Comparison of ENCODE assay signal across 16 cellular contexts in the genomic region with DNA sequence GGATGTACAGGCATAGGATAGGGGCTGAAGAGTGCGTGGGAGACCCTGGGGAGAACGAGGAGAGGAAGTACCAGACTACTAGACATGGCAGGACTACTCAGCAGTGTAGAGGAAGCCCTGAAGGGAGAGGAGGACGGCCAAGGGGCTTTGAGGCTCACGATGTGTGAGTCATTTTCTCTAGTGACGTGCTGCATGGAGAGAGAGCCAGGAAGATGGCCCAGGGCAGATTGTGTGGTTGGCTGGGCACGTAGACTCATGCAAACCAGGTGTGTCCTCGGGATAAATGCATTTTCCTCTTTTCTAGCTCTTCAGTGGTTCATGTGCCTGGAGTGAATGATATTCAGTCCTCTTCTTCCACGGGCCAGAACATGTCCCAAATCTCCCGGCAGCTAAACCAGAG.
A peak's percentile ranks its signal among the peaks of the same experiment; 100 is the strongest.
DNase-seq lines count a peak whose midpoint lies in the region; ATAC-seq, FAIRE-seq and TF ChIP-seq lines count a peak whose summit lies in the region.
"Had no signal": no experiment of that assay in that cellular context is flagged by ENCODE, and none has a peak within 500 bp of the region (broad histone marks: within the 10 kb centered on the region; RNA-seq: fewer than 3 reads in every experiment).

No MANE protein-coding gene starts in this region.

- H4K20me1 ChIP-seq in keratinocyte (ENCODE audit: control insufficient read depth, extremely low read depth, insufficient read depth, low read length), result no peaks in the 10 kb centered on the region

- no peak overlapping the region for H3K4me3 Mint-ChIP-seq in brain
- H3K4me3 Mint-ChIP-seq: activated T-cell treated with anti-CD3 and anti-CD28 coated beads, Interleukin-2, amount 50 U/mL, for 72 hours; dendritic cell treated with granulocyte-macrophage colony-stimulating factor and Interleukin-4, amounts not matched to agents 40 ng/mL and 50 ng/mL, for 4 days; immature natural killer cell had no signal

- intact Hi-C loops in left lung (cut with DNase I), result no loop called here

- no peaks in the 10 kb centered on the region for H3K27me3 ChIP-seq in keratinocyte (ENCODE audit: control insufficient read depth, extremely low read depth, insufficient read depth, low read length)
- H3K27me3 ChIP-seq in left lung, result no peaks in the 10 kb centered on the region
- H3K27me3 ChIP-seq: pancreas had no signal

- H3K27me3 Mint-ChIP-seq in brain, result no peaks in the 10 kb centered on the region

- TF ChIP-seq CTCF in brain (conservative IDR thresholded peaks at IDR 0.05) (no peak), keratinocyte (optimal IDR thresholded peaks at IDR 0.05 in 1 of 3, IDR thresholded peaks at IDR 0.05 in 1 of 3, conservative IDR thresholded peaks at IDR 0.05 in 1 of 3; ENCODE audit: extremely low read depth in 1 of 3, insufficient read depth in 2 of 3, low read length in 3 of 3) (no peak), left lung (IDR thresholded peaks at IDR 0.05) (no peak)

- H3K36me3 Mint-ChIP-seq in brain, result peaks cover 50% of the 10 kb centered on the region
- H3K36me3 Mint-ChIP-seq: immature natural killer cell had no signal

- DNase-seq in AG20443 (ENCODE audit: low spot score) (peak; percentile 69), KBM-7 (peak; percentile 63), keratinocyte (ENCODE audit: low read depth, low spot score) (peak; percentile 99), left lung (no peak)
- DNase-seq: activated T-cell treated with anti-CD3 and anti-CD28 coated beads, Interleukin-2, amount 50 U/mL, for 72 hours; COR-L47; GOT3; immature natural killer cell; NCI-H1417; pancreas had no signal

- H3K4me3 ChIP-seq in keratinocyte (ENCODE audit: control insufficient read depth in 2 of 3, extremely low read depth in 1 of 3, insufficient read depth in 2 of 3, low read depth in 1 of 3, low read length in 3 of 3) (peak overlapping the region in 1 of 3 experiments; percentile 16), left lung (no peak overlapping the region)
- H3K4me3 ChIP-seq: pancreas had no signal

- FAIRE-seq in keratinocyte (lab: Jason Lieb, UNC), result peak; percentile 100
- FAIRE-seq: pancreas had no signal

- peak overlapping the region; percentile 50 for H2AFZ ChIP-seq in keratinocyte (ENCODE audit: control insufficient read depth, low read length)

- dilution Hi-C loops in keratinocyte (cut with MboI; ENCODE audit: extremely low pct_ligation_motif_present, low sequenced_read_pairs), result loop anchor here (25.0 kb wide), 1 partner anchor 107 kb away; a partner anchor contains a TSS

- no peaks in the 10 kb centered on the region for H3K79me2 ChIP-seq in keratinocyte (ENCODE audit: control insufficient read depth, insufficient read depth, low read length)

- peak overlapping the region; percentile 71 for H3K9ac ChIP-seq in keratinocyte (ENCODE audit: control insufficient read depth, extremely low read depth, insufficient read depth, low read length)

- H3K27ac ChIP-seq in keratinocyte (ENCODE audit: control insufficient read depth, insufficient read depth, low read length) (peak overlapping the region; percentile 94), left lung (no peak overlapping the region)
- H3K27ac ChIP-seq: pancreas, VCaP had no signal

- H3K4me1 ChIP-seq in keratinocyte (ENCODE audit: control insufficient read depth, extremely low read depth, insufficient read depth, low read length) (peaks cover 42% of the 10 kb centered on the region), left lung (no peaks in the 10 kb centered on the region)
- H3K4me1 ChIP-seq: pancreas had no signal

- no peaks in the 10 kb centered on the region for H3K9me3 Mint-ChIP-seq in brain
- H3K9me3 Mint-ChIP-seq: activated T-cell treated with anti-CD3 and anti-CD28 coated beads, Interleukin-2, amount 50 U/mL, for 72 hours; dendritic cell treated with granulocyte-macrophage colony-stimulating factor and Interleukin-4, amounts not matched to agents 40 ng/mL and 50 ng/mL, for 4 days; immature natural killer cell had no signal

- H3K4me2 ChIP-seq in keratinocyte (ENCODE audit: control insufficient read depth, extremely low read depth, insufficient read depth, low read depth, low read length), result peak overlapping the region; percentile 69

- ATAC-seq in HG02623 (IDR thresholded peaks at IDR 0.05; ENCODE audit: unreplicated experiment) (no peak), left lung (no peak), GM18870 (IDR thresholded peaks at IDR 0.05; ENCODE audit: unreplicated experiment) (no peak), HG03095 (IDR thresholded peaks at IDR 0.05; ENCODE audit: unreplicated experiment) (no peak)
- ATAC-seq: pancreas had no signal

- H3K36me3 ChIP-seq in keratinocyte (ENCODE audit: control insufficient read depth in 2 of 2, extremely low read depth in 1 of 2, insufficient read depth in 2 of 2, low read length in 2 of 2) (no peaks in the 10 kb centered on the region), left lung (peaks cover 0 to 13% of the 10 kb centered on the region in 2 donors)
- H3K36me3 ChIP-seq: pancreas had no signal

- H3K9me3 ChIP-seq in keratinocyte (ENCODE audit: control insufficient read depth, low read depth, low read length) (no peaks in the 10 kb centered on the region), left lung (no peaks in the 10 kb centered on the region)
- H3K9me3 ChIP-seq: pancreas had no signal

- in situ Hi-C loops in KBM-7 (cut with MboI; ENCODE audit: low pct_unique_long_range_greater_than_20kb, low sequenced_read_pairs), result no loop called here

- no peaks in the 10 kb centered on the region for H3K9me1 ChIP-seq in keratinocyte (ENCODE audit: control insufficient read depth, extremely low read depth, insufficient read depth, low read length)

- peak overlapping the region in 3 of 5 experiments; percentile 7 to 84 (median 25) for H3K27ac Mint-ChIP-seq in brain
- H3K27ac Mint-ChIP-seq: dendritic cell treated with granulocyte-macrophage colony-stimulating factor and Interleukin-4, amounts not matched to agents 40 ng/mL and 50 ng/mL, for 4 days; immature natural killer cell had no signal

- peaks cover 9% of the 10 kb centered on the region for H3K4me1 Mint-ChIP-seq in brain
- H3K4me1 Mint-ChIP-seq: immature natural killer cell had no signal

Comparison
In these comparisons a context has a peak if more than half of its experiments do, and no peak if none do; other contexts are left out.
1. DNase-seq: peak in AG20443 (single experiment), KBM-7 (single experiment) and keratinocyte (single experiment); none in left lung (0 of 2).